In genomic region chr11:128694618-128695481, GRCh38 we compare ENCODE assay signal across 8 cellular contexts. TPM values are rescaled to one million over a fixed set of nuclear protein-coding genes. Genes with fewer than 3 reads are reported as not detected.
A peak's percentile ranks its signal among the peaks of the same experiment; 100 is the strongest.
DNase-seq lines count a peak whose midpoint lies in the region; ATAC-seq and TF ChIP-seq lines count a peak whose summit lies in the region.

No MANE protein-coding gene starts in this region.

- no peak for TF ChIP-seq CTCF in GM12865 (IDR thresholded peaks at IDR 0.05; ENCODE audit: insufficient read depth, low read depth, low read length, missing control alignments)
- TF ChIP-seq CTCF in esophagus squamous epithelium (IDR thresholded peaks at IDR 0.05): no peak
- TF ChIP-seq CTCF in neutrophil (IDR thresholded peaks at IDR 0.05): no peak

- H3K9me3 ChIP-seq in esophagus squamous epithelium (no peaks in the 10 kb centered on the region), neutrophil (no peaks in the 10 kb centered on the region)

- H3K27me3 ChIP-seq in esophagus squamous epithelium (peaks cover 0 to 86% (median 6%) of the 10 kb centered on the region in 4 donors), neutrophil (no peaks in the 10 kb centered on the region)

- peak overlapping the region; percentile 76 to 92 (median 86) for H3K27ac ChIP-seq in esophagus squamous epithelium
- H3K27ac ChIP-seq in neutrophil: peak overlapping the region; percentile 99

- H3K4me1 ChIP-seq in esophagus squamous epithelium: peaks cover 18 to 71% (median 28%) of the 10 kb centered on the region in 3 donors
- peaks cover 74 to 78% of the 10 kb centered on the region in 2 experiments for H3K4me1 ChIP-seq in neutrophil (ENCODE audit: control insufficient read depth in 1 of 2, insufficient read depth in 1 of 2, low read depth in 1 of 2, low read length in 1 of 2)

- intact Hi-C loops in esophagus squamous epithelium (cut with DNase I): no loop called here

- TF ChIP-seq POLR2A in esophagus squamous epithelium (IDR thresholded peaks at IDR 0.05): no peak

- 18 to 41% methylated on average over 8 to 32 of the region's 70 CpGs for WGBS in esophagus squamous epithelium, 2 donors

- DNase-seq in GM12865 (ENCODE audit: low read depth) (peak; percentile 40), esophagus squamous epithelium (lab: John Stamatoyannopoulos, UW) (no peak), dedifferentiated amniotic fluid mesenchymal stem cell (ENCODE audit: extremely low spot score) (no peak), SHP77 (lab: John Stamatoyannopoulos, UW) (no peak)

- H3K36me3 ChIP-seq in esophagus squamous epithelium (no peaks in the 10 kb centered on the region), neutrophil (peaks cover 15% of the 10 kb centered on the region)

- ATAC-seq in HG02798 (IDR thresholded peaks at IDR 0.05; ENCODE audit: poor library complexity, unreplicated experiment) (peak; percentile 27), GM21825 (IDR thresholded peaks at IDR 0.05; ENCODE audit: unreplicated experiment) (no peak)
- ATAC-seq in activated CD4-positive, CD25-positive, alpha-beta regulatory T cell treated with anti-CD3 and anti-CD28 coated beads, Interleukin-2, amount 50 U/mL, for 24 hours: peak; percentile 30 to 31

- peak overlapping the region; percentile 68 for H3K4me3 ChIP-seq in GM12865 (ENCODE audit: low read depth, low read length)
- H3K4me3 ChIP-seq in esophagus squamous epithelium: peak overlapping the region; percentile 34 to 74 (median 56)
- H3K4me3 ChIP-seq in neutrophil (ENCODE audit: low read depth in 1 of 2, low read length in 1 of 2): peak overlapping the region; percentile 96 to 98

RNA-seq across cellular contexts. Expression of gene FLI1, which starts 1.0 kb away (rescaled TPM):
- total RNA-seq in esophagus squamous epithelium: 10 to 100 TPM in 2 of 4 donors, 1 to 10 TPM in 2; 1.5 to 24.6 (median 7.4) TPM
